In genomic region chr16:81077077-81077940, GRCh38 we compare ENCODE assay signal across 1 cellular context.
TF ChIP-seq lines count a peak whose summit lies in the region.

A gene with protein sequence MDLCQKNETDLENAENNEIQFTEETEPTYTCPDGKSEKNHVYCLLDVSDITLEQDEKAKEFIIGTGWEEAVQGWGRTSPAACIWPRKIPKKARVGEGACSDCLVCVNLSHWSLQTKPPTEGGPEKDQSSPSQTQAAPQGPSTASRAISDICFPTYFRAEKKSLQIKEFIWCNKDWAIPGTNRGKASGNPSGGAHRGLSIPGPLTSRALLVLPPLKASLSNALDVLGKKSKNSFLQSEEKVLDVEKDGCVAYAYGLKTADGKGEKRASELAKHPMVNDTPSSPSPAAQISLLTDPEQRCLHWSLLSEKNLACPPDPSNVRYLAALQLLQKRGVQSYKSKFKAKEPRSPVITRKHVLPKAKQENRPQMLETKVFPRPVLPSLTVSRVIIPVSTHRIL (minus strand): TSS chr16:81077238. CDS start chr16:81063955, 13,283 bp downstream.

TF ChIP-seq in HepG2, 621 proteins besides CTCF, POLR2A, EP300 and RAD21 (continued from another document and continues in another):
- TF ChIP-seq HMGXB3 (CRISPR knock-in tag; IDR thresholded peaks at IDR 0.05; ENCODE audit: borderline replicate concordance) (no peak; the same call in 1 of the 2 replicates), ZNF253 (CRISPR knock-in tag; IDR thresholded peaks at IDR 0.05; ENCODE audit: borderline replicate concordance) (peak; percentile 95; the same call in 1 of the 2 replicates), HBP1 (CRISPR knock-in tag; IDR thresholded peaks at IDR 0.05; ENCODE audit: low read depth) (peak; percentile 68; the same call in 1 of the 2 replicates), ZNF780A (CRISPR knock-in tag; IDR thresholded peaks at IDR 0.05) (no peak), GATAD1 (CRISPR knock-in tag; IDR thresholded peaks at IDR 0.05) (peak; percentile 88), RERE (CRISPR knock-in tag; IDR thresholded peaks at IDR 0.05; ENCODE audit: low read depth) (peak; percentile 38; the same call in 1 of the 2 replicates), ARID2 (CRISPR knock-in tag; IDR thresholded peaks at IDR 0.05; ENCODE audit: borderline replicate concordance) (peak; percentile 91), ZFP41 (CRISPR knock-in tag; IDR thresholded peaks at IDR 0.05; ENCODE audit: borderline replicate concordance) (no peak; the same call in 1 of the 2 replicates), RBM22 (optimal IDR thresholded peaks at IDR 0.05; ENCODE audit: low read length) (peak; percentile 99), ZNF747 (CRISPR knock-in tag; IDR thresholded peaks at IDR 0.05; ENCODE audit: borderline replicate concordance) (no peak), MEIS1 (CRISPR knock-in tag; IDR thresholded peaks at IDR 0.05; ENCODE audit: borderline replicate concordance) (peak; percentile 51; the same call in 1 of the 2 replicates), ZNF672 (CRISPR knock-in tag; IDR thresholded peaks at IDR 0.05) (no peak), ZBTB2 (CRISPR knock-in tag; IDR thresholded peaks at IDR 0.05; ENCODE audit: low read depth) (no peak), ZNF33A (CRISPR knock-in tag; IDR thresholded peaks at IDR 0.05; ENCODE audit: borderline replicate concordance) (no peak), AGO1 (IDR thresholded peaks at IDR 0.05; ENCODE audit: low read depth, low read length, poor library complexity, severe bottlenecking) (peak; percentile 84), ZBTB7A (CRISPR knock-in tag; IDR thresholded peaks at IDR 0.05) (peak; percentile 84; the same call in 1 of the 2 replicates), SPEN (CRISPR knock-in tag; IDR thresholded peaks at IDR 0.05; ENCODE audit: low read depth) (no peak; the same call in none of the 2 replicates), ZNF839 (CRISPR knock-in tag; IDR thresholded peaks at IDR 0.05; ENCODE audit: borderline replicate concordance) (0 out of 2 replicates have a peak, but pooled peaks have one; percentile 80)
- TF ChIP-seq, protein P1, sequence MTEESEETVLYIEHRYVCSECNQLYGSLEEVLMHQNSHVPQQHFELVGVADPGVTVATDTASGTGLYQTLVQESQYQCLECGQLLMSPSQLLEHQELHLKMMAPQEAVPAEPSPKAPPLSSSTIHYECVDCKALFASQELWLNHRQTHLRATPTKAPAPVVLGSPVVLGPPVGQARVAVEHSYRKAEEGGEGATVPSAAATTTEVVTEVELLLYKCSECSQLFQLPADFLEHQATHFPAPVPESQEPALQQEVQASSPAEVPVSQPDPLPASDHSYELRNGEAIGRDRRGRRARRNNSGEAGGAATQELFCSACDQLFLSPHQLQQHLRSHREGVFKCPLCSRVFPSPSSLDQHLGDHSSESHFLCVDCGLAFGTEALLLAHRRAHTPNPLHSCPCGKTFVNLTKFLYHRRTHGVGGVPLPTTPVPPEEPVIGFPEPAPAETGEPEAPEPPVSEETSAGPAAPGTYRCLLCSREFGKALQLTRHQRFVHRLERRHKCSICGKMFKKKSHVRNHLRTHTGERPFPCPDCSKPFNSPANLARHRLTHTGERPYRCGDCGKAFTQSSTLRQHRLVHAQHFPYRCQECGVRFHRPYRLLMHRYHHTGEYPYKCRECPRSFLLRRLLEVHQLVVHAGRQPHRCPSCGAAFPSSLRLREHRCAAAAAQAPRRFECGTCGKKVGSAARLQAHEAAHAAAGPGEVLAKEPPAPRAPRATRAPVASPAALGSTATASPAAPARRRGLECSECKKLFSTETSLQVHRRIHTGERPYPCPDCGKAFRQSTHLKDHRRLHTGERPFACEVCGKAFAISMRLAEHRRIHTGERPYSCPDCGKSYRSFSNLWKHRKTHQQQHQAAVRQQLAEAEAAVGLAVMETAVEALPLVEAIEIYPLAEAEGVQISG (CRISPR knock-in tag; IDR thresholded peaks at IDR 0.05) = peak; percentile 92
- TF ChIP-seq, protein P2, sequence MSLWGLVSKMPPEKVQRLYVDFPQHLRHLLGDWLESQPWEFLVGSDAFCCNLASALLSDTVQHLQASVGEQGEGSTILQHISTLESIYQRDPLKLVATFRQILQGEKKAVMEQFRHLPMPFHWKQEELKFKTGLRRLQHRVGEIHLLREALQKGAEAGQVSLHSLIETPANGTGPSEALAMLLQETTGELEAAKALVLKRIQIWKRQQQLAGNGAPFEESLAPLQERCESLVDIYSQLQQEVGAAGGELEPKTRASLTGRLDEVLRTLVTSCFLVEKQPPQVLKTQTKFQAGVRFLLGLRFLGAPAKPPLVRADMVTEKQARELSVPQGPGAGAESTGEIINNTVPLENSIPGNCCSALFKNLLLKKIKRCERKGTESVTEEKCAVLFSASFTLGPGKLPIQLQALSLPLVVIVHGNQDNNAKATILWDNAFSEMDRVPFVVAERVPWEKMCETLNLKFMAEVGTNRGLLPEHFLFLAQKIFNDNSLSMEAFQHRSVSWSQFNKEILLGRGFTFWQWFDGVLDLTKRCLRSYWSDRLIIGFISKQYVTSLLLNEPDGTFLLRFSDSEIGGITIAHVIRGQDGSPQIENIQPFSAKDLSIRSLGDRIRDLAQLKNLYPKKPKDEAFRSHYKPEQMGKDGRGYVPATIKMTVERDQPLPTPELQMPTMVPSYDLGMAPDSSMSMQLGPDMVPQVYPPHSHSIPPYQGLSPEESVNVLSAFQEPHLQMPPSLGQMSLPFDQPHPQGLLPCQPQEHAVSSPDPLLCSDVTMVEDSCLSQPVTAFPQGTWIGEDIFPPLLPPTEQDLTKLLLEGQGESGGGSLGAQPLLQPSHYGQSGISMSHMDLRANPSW (CRISPR knock-in tag; IDR thresholded peaks at IDR 0.05; ENCODE audit: borderline replicate concordance) = peak; percentile 97; the same call in 1 of the 2 replicates
- TF ChIP-seq, protein P3, sequence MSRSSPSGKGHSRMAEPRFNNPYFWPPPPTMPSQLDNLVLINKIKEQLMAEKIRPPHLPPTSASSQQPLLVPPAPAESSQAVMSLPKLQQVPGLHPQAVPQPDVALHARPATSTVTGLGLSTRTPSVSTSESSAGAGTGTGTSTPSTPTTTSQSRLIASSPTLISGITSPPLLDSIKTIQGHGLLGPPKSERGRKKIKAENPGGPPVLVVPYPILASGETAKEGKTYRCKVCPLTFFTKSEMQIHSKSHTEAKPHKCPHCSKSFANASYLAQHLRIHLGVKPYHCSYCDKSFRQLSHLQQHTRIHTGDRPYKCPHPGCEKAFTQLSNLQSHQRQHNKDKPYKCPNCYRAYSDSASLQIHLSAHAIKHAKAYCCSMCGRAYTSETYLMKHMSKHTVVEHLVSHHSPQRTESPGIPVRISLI (CRISPR knock-in tag; IDR thresholded peaks at IDR 0.05; ENCODE audit: borderline replicate concordance) = no peak
- TF ChIP-seq, protein P4, sequence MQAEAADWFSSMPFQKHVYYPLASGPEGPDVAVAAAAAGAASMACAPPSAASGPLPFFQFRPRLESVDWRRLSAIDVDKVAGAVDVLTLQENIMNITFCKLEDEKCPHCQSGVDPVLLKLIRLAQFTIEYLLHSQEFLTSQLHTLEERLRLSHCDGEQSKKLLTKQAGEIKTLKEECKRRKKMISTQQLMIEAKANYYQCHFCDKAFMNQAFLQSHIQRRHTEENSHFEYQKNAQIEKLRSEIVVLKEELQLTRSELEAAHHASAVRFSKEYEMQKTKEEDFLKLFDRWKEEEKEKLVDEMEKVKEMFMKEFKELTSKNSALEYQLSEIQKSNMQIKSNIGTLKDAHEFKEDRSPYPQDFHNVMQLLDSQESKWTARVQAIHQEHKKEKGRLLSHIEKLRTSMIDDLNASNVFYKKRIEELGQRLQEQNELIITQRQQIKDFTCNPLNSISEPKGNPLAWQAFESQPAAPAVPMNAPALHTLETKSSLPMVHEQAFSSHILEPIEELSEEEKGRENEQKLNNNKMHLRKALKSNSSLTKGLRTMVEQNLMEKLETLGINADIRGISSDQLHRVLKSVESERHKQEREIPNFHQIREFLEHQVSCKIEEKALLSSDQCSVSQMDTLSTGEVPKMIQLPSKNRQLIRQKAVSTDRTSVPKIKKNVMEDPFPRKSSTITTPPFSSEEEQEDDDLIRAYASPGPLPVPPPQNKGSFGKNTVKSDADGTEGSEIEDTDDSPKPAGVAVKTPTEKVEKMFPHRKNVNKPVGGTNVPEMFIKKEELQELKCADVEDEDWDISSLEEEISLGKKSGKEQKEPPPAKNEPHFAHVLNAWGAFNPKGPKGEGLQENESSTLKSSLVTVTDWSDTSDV (CRISPR knock-in tag; IDR thresholded peaks at IDR 0.05) = no peak
